Comparison of ENCODE assay signal across 28 cellular contexts in the genomic region with DNA sequence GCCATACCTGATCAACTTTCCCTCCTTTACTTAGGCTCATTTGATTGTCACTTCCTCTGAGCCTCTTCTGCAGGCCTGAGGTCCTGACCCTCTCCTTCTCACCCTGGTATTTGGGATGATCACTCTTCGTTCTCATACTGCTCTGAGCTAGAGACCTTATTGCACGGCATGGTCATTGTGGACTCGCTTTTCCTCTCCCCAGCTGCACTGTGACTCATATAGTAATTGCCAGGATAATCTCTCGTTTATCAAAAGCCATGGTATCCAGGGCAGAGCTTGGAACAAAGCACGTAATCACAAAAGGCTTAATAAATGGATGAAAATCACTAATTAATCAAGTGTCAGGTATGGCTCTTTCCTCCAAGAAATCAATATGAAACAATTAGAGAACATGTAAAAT. TPM values are rescaled to one million over a fixed set of nuclear protein-coding genes. Genes with fewer than 3 reads are reported as not detected.
A peak's percentile ranks its signal among the peaks of the same experiment; 100 is the strongest.
DNase-seq lines count a peak whose midpoint lies in the region; ATAC-seq, FAIRE-seq and TF ChIP-seq lines count a peak whose summit lies in the region.
"Had no signal": no experiment of that assay in that cellular context is flagged by ENCODE, and none has a peak within 500 bp of the region (broad histone marks: within the 10 kb centered on the region; RNA-seq: fewer than 3 reads in every experiment).

No MANE protein-coding gene starts in this region.

- H3K4me1 ChIP-seq in pancreas, result peaks cover 0 to 11% (median 5%) of the 10 kb centered on the region in 3 donors
- H3K4me1 ChIP-seq: lower lobe of right lung, neural progenitor cell, right lobe of liver had no signal

- no peak for FAIRE-seq in pancreas (lab: Jason Lieb, UNC)
- FAIRE-seq: GM12891, H1, urothelium cell line had no signal

- H3K36me3 ChIP-seq in pancreas, result no peaks in the 10 kb centered on the region
- H3K36me3 ChIP-seq: lower lobe of right lung, neural progenitor cell, right lobe of liver had no signal

- peak in 3 of 4 donors; percentile 35 to 68 (median 65) for ATAC-seq in pancreas
- ATAC-seq in GM18858 (IDR thresholded peaks at IDR 0.05; ENCODE audit: unreplicated experiment), result no peak
- ATAC-seq: SK-N-SH treated with all-trans-retinoic acid at 6 μM for 48 hours, T-helper 17 cell had no signal

- TF ChIP-seq CTCF in cardiac fibroblast (IDR thresholded peaks at IDR 0.05; ENCODE audit: low read depth, low read length), result no peak
- TF ChIP-seq CTCF in pancreas (IDR thresholded peaks at IDR 0.05), result no peak

- intact Hi-C loops in pancreas (cut with DNase I), result no loop called here
- intact Hi-C loops in posterior cingulate gyrus (cut with DNase I), result no loop called here

- no peaks in the 10 kb centered on the region for H3K27me3 ChIP-seq in pancreas
- H3K27me3 ChIP-seq: body of pancreas, neural progenitor cell, right lobe of liver, testis had no signal

- no peaks in the 10 kb centered on the region for H3K9me3 ChIP-seq in pancreas
- H3K9me3 ChIP-seq: body of pancreas, lower lobe of right lung, right lobe of liver, testis had no signal

- H3K27ac ChIP-seq in pancreas, result peak overlapping the region in 2 of 4 donors; percentile 48 to 83
- H3K27ac ChIP-seq: HL-60, lower lobe of right lung, neural progenitor cell, right lobe of liver had no signal

- no peak overlapping the region for H3K4me3 ChIP-seq in cardiac fibroblast (replicated peaks in 1 of 2; ENCODE audit: low read depth in 2 of 2, low read length in 2 of 2)
- H3K4me3 ChIP-seq in pancreas, result no peak overlapping the region
- H3K4me3 ChIP-seq: body of pancreas, lower lobe of right lung, neural progenitor cell, right lobe of liver, testis had no signal

- WGBS in pancreas, 2 donors, result 70 to 72% methylated on average over 5 of the region's 5 CpGs

- DNase-seq in GOT3 (lab: John Stamatoyannopoulos, UW) (peak; percentile 24), RPMI7951 (ENCODE audit: low read depth) (peak; percentile 28), cardiac fibroblast (ENCODE audit: low read depth in 2 of 2) (peak; percentile 21 to 36), pancreas (no peak), NCI-H774 (lab: John Stamatoyannopoulos, UW) (no peak), posterior cingulate gyrus (no peak)
- DNase-seq: activated CD4-positive, alpha-beta T cell treated with anti-CD3 and anti-CD28 coated beads for 4 hours; activated CD8-positive, alpha-beta memory T cell treated with anti-CD3 and anti-CD28 coated beads for 24 hours; activated effector memory CD4-positive, alpha-beta T cell treated with anti-CD3 and anti-CD28 coated beads, Interleukin-2, amount 50 U/mL, for 16 hours; activated naive CD8-positive, alpha-beta T cell treated with anti-CD3 and anti-CD28 coated beads, Interleukin-2, amount 10 ng/mL, durations not matched to agents 7 days and 5 days; activated T-cell treated with anti-CD3 and anti-CD28 coated beads, Interleukin-2, amount 50 U/mL, for 1 hour; effector CD8-positive, alpha-beta T cell; head of caudate nucleus; lower lobe of right lung; NCI-H1105 treated with DMSO at 0.1 percent for 48 hours; NCI-H2029; right lobe of liver; stimulated activated naive CD4-positive, alpha-beta T cell treated with Interleukin-2 at 50 U/mL for 16 hours; T-helper 17 cell; testis had no signal

RNA-seq across cellular contexts. Expression of a gene that starts 40.9 kb away (rescaled TPM):
- total RNA-seq in RPMI7951 (2014; rRNA removed; shearing (Covaris generic)), result 132 and 150 TPM in 2 replicates
- total RNA-seq in pancreas, result 10 to 100 TPM in 3 of 6 donors, 1 to 10 TPM in 3; 4.0 to 66.9 (median 8.9) TPM
- 10 to 100 TPM; 20.8 to 21.2 TPM for polyA plus RNA-seq in pancreas

Comparison
In these comparisons a context has a peak if more than half of its experiments do, and no peak if none do; other contexts are left out.
1. DNase-seq: peak in GOT3 (single experiment), RPMI7951 (single experiment) and cardiac fibroblast (2 of 2); none in pancreas (0 of 6), NCI-H774 (single experiment) and posterior cingulate gyrus (0 of 10).